ENCODE assay signal across 22 cellular contexts in the genomic region with DNA sequence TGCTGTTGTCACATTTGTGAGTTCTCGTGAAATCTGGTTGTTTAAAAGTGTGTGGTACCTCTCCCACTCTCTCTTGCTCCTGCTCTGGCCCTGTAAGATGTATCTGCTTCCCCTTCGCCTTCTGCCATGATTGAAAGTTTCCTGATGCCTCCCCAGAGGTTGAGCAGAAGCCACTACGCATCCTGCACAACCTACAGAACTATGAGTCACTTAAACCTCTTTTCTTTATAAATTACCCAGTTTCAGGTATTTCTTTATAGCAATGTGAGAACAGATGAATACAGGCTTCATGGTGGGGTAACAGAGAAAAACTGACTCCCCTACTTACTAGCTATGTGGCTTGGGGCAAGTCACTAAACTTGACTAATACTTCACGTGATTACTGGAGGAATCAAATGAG. TPM values are rescaled to one million over a fixed set of nuclear protein-coding genes. Genes with fewer than 3 reads are reported as not detected.
"Had no signal": no experiment of that assay in that cellular context is flagged by ENCODE, and none has a peak within 500 bp of the region (broad histone marks: within the 10 kb centered on the region; RNA-seq: fewer than 3 reads in every experiment).

No MANE protein-coding gene starts in this region.

- ATAC-seq: esophagus mucosa; gastrocnemius medialis; left ventricle myocardium superior; lower lobe of right lung; naive thymus-derived CD8-positive, alpha-beta T cell; sciatic nerve; upper lobe of right lung had no signal

- DNase-seq: effector CD8-positive, alpha-beta T cell; endodermal cell; foreskin fibroblast; gastrocnemius medialis; head of caudate nucleus; left ventricle myocardium superior; lower lobe of right lung; naive thymus-derived CD8-positive, alpha-beta T cell; nephron progenitor cell; nucleus accumbens; stimulated activated CD4-positive, alpha-beta T cell treated with anti-CD3 and anti-CD28 coated beads, Interleukin-12 subunit alpha, Interleukin-12 subunit beta, amount 100 ng/mL, for 4 hours; stimulated activated CD4-positive, alpha-beta T cell treated with anti-CD3 and anti-CD28 coated beads, Interleukin-1b, Interleukin-23, amount 100 ng/mL, for 48 hours; stimulated activated CD4-positive, alpha-beta T cell treated with anti-CD3 and anti-CD28 coated beads, Interleukin-4, amount 100 ng/mL, for 1 hour; stimulated activated CD8-positive, alpha-beta memory T cell treated with anti-CD3 and anti-CD28 coated beads, Interleukin-4, amount 100 ng/mL, for 48 hours; stimulated activated naive CD4-positive, alpha-beta T cell treated with Interleukin-2 at 50 U/mL for 16 hours; transverse colon; upper lobe of right lung; uterus had no signal

- H3K36me3 Mint-ChIP-seq: naive thymus-derived CD8-positive, alpha-beta T cell had no signal

- H3K27me3 Mint-ChIP-seq: dendritic cell treated with granulocyte-macrophage colony-stimulating factor and Interleukin-4, amounts not matched to agents 40 ng/mL and 50 ng/mL, for 4 days had no signal

- H3K4me1 Mint-ChIP-seq: naive thymus-derived CD8-positive, alpha-beta T cell; nephron progenitor cell had no signal

- H3K27ac Mint-ChIP-seq: naive thymus-derived CD8-positive, alpha-beta T cell had no signal

- H3K4me3 Mint-ChIP-seq: dendritic cell treated with granulocyte-macrophage colony-stimulating factor and Interleukin-4, amounts not matched to agents 40 ng/mL and 50 ng/mL, for 4 days; endodermal cell; naive thymus-derived CD8-positive, alpha-beta T cell; nephron progenitor cell had no signal

- H3K9me3 Mint-ChIP-seq: dendritic cell treated with granulocyte-macrophage colony-stimulating factor and Interleukin-4, amounts not matched to agents 40 ng/mL and 50 ng/mL, for 4 days; naive thymus-derived CD8-positive, alpha-beta T cell; nephron progenitor cell had no signal

RNA-seq across cellular contexts. Expression of gene STEAP4, which starts 18.0 kb away (rescaled TPM):
- total RNA-seq: endodermal cell; glomerular endothelial cell; naive thymus-derived CD8-positive, alpha-beta T cell had no signal
